ENCODE assay signal across 18 cellular contexts in genomic region chr5:35195472-35195852, GRCh38. TPM values are rescaled to one million over a fixed set of nuclear protein-coding genes. Genes with fewer than 3 reads are reported as not detected.
A peak's percentile ranks its signal among the peaks of the same experiment; 100 is the strongest.
DNase-seq lines count a peak whose midpoint lies in the region; ATAC-seq and TF ChIP-seq lines count a peak whose summit lies in the region.
"Had no signal": no experiment of that assay in that cellular context is flagged by ENCODE, and none has a peak within 500 bp of the region (broad histone marks: within the 10 kb centered on the region; RNA-seq: fewer than 3 reads in every experiment).

No MANE protein-coding gene starts in this region.

- peak overlapping the region; percentile 38 to 90 (median 70) for H3K27ac Mint-ChIP-seq in IgD-negative memory B cell
- peak overlapping the region in 5 of 6 donors; percentile 7 to 92 (median 82) for H3K27ac Mint-ChIP-seq in naive B cell
- H3K27ac Mint-ChIP-seq in stimulated activated naive B cell treated with anti-CD40 and anti-IgM and Interleukin-4, amounts not matched to agents 10 μg/mL and 1 μg/mL and 100 μg/mL, for 72 hours: peak overlapping the region; percentile 15
- H3K27ac Mint-ChIP-seq: CD8-positive, alpha-beta memory T cell had no signal

- TF ChIP-seq CTCF in coronary artery (IDR thresholded peaks at IDR 0.05): no peak

- H3K23ac ChIP-seq in mesenchymal stem cell (ENCODE audit: low read length in 2 of 2): no peak overlapping the region

- no peak overlapping the region for H2BK15ac ChIP-seq in mesenchymal stem cell (ENCODE audit: low read depth, poor library complexity, severe bottlenecking)

- H3K4me3 Mint-ChIP-seq in IgD-negative memory B cell (peak overlapping the region in 3 of 4 donors; percentile 16 to 84 (median 76)), naive B cell (peak overlapping the region in 5 of 8 donors; percentile 9 to 81 (median 61))
- peak overlapping the region in 1 of 2 donors; percentile 60 for H3K4me3 Mint-ChIP-seq in stimulated activated naive B cell treated with anti-CD40 and anti-IgM and Interleukin-4, amounts not matched to agents 10 μg/mL and 1 μg/mL and 100 μg/mL, for 72 hours
- H3K4me3 Mint-ChIP-seq: CD8-positive, alpha-beta memory T cell had no signal

- no peaks in the 10 kb centered on the region for H3K27me3 Mint-ChIP-seq in IgD-negative memory B cell
- H3K27me3 Mint-ChIP-seq in naive B cell: peaks cover 0 to 4% (median 0%) of the 10 kb centered on the region in 3 donors
- peaks cover 0 to 3% of the 10 kb centered on the region in 2 donors for H3K27me3 Mint-ChIP-seq in stimulated activated naive B cell treated with anti-CD40 and anti-IgM and Interleukin-4, amounts not matched to agents 10 μg/mL and 1 μg/mL and 100 μg/mL, for 72 hours

- H3K79me1 ChIP-seq in mesenchymal stem cell (replicated peaks; ENCODE audit: low read length, poor library complexity, severe bottlenecking): no peaks in the 10 kb centered on the region

- H3K9me3 Mint-ChIP-seq in IgD-negative memory B cell (peaks cover 0 to 2% (median 0%) of the 10 kb centered on the region in 3 donors), naive B cell (no peaks in the 10 kb centered on the region)
- H3K9me3 Mint-ChIP-seq in stimulated activated naive B cell treated with anti-CD40 and anti-IgM and Interleukin-4, amounts not matched to agents 10 μg/mL and 1 μg/mL and 100 μg/mL, for 72 hours: no peaks in the 10 kb centered on the region
- H3K9me3 Mint-ChIP-seq: CD8-positive, alpha-beta memory T cell had no signal

- H3K4me1 ChIP-seq in duodenal mucosa (ENCODE audit: control insufficient read depth in 1 of 2, insufficient read depth in 2 of 2, low read length in 2 of 2): peaks cover 44 to 46% of the 10 kb centered on the region in 2 donors
- H3K4me1 ChIP-seq in mesenchymal stem cell (ENCODE audit: control insufficient read depth, insufficient read depth, low read depth, low read length): peaks cover 5% of the 10 kb centered on the region

- H2BK120ac ChIP-seq in mesenchymal stem cell (ENCODE audit: low read depth, low read length): no peak overlapping the region

- no peaks in the 10 kb centered on the region for H3K27me3 ChIP-seq in duodenal mucosa (ENCODE audit: control insufficient read depth in 1 of 2, insufficient read depth in 2 of 2, low read length in 2 of 2)
- peaks cover 8 to 24% of the 10 kb centered on the region in 2 experiments for H3K27me3 ChIP-seq in mesenchymal stem cell (ENCODE audit: control insufficient read depth in 1 of 2, insufficient read depth in 1 of 2, low read length in 2 of 2)

- peaks cover 2% of the 10 kb centered on the region for H3K36me3 Mint-ChIP-seq in IgD-negative memory B cell
- no peaks in the 10 kb centered on the region for H3K36me3 Mint-ChIP-seq in naive B cell
- no peaks in the 10 kb centered on the region for H3K36me3 Mint-ChIP-seq in stimulated activated naive B cell treated with anti-CD40 and anti-IgM and Interleukin-4, amounts not matched to agents 10 μg/mL and 1 μg/mL and 100 μg/mL, for 72 hours
- H3K36me3 Mint-ChIP-seq: CD8-positive, alpha-beta memory T cell had no signal

- DNase-seq in naive B cell (no peak), coronary artery (ENCODE audit: low spot score) (no peak), COLO668 (lab: John Stamatoyannopoulos, UW; ENCODE audit: unreplicated experiment) (no peak), mesenchymal stem cell (no peak)
- DNase-seq in stimulated activated naive B cell treated with anti-CD40 and anti-IgM and Interleukin-4, amounts not matched to agents 10 μg/mL and 1 μg/mL and 100 μg/mL, for 72 hours: no peak
- DNase-seq: CD8-positive, alpha-beta memory T cell; DND-41; GDM1; GOT3; NCI-H1436 treated with DMSO at 0.1 percent for 48 hours; NCI-H2081; NCI-H510A treated with DMSO at 0.1 percent for 48 hours; NCI-H82; Right ventricle myocardium superior had no signal

- peaks cover 25 to 31% (median 31%) of the 10 kb centered on the region in 3 donors for H3K4me1 Mint-ChIP-seq in IgD-negative memory B cell
- H3K4me1 Mint-ChIP-seq in naive B cell: peaks cover 31 to 38% (median 32%) of the 10 kb centered on the region in 3 donors
- peaks cover 22 to 23% of the 10 kb centered on the region in 2 donors for H3K4me1 Mint-ChIP-seq in stimulated activated naive B cell treated with anti-CD40 and anti-IgM and Interleukin-4, amounts not matched to agents 10 μg/mL and 1 μg/mL and 100 μg/mL, for 72 hours
- H3K4me1 Mint-ChIP-seq: CD8-positive, alpha-beta memory T cell had no signal

- no peak overlapping the region for H2BK5ac ChIP-seq in mesenchymal stem cell (ENCODE audit: low read depth, low read length, poor library complexity, severe bottlenecking)

- H4K91ac ChIP-seq in mesenchymal stem cell (ENCODE audit: low read length): no peak overlapping the region

- H2AK5ac ChIP-seq in mesenchymal stem cell (ENCODE audit: low read length, severe bottlenecking): no peak overlapping the region

- 82% methylated on average over 5 of the region's 5 CpGs for WGBS in mesenchymal stem cell

- H3K36me3 ChIP-seq in duodenal mucosa (ENCODE audit: control insufficient read depth in 1 of 2, insufficient read depth in 2 of 2, low read length in 2 of 2): no peaks in the 10 kb centered on the region
- no peaks in the 10 kb centered on the region for H3K36me3 ChIP-seq in mesenchymal stem cell (ENCODE audit: control insufficient read depth in 1 of 2, insufficient read depth in 2 of 2, low read depth in 1 of 2, low read length in 2 of 2)

- no peaks in the 10 kb centered on the region for H3K9me3 ChIP-seq in duodenal mucosa (ENCODE audit: control insufficient read depth in 1 of 2, low read length in 2 of 2)
- H3K9me3 ChIP-seq in mesenchymal stem cell (ENCODE audit: control insufficient read depth, low read length): no peaks in the 10 kb centered on the region

- H3K4me3 ChIP-seq in duodenal mucosa (ENCODE audit: low read depth in 1 of 2, low read length in 2 of 2): peak overlapping the region; percentile 56 to 70
- H3K4me3 ChIP-seq in coronary artery: no peak overlapping the region
- H3K4me3 ChIP-seq in mesenchymal stem cell (ENCODE audit: insufficient read depth in 1 of 2, low read depth in 1 of 2, low read length in 2 of 2): no peak overlapping the region
- H3K4me3 ChIP-seq: SK-N-MC had no signal

- no peak overlapping the region for H3K27ac ChIP-seq in duodenal mucosa (ENCODE audit: low read depth, low read length)
- H3K27ac ChIP-seq in coronary artery: no peak overlapping the region
- H3K27ac ChIP-seq in mesenchymal stem cell (ENCODE audit: low read length, poor library complexity, severe bottlenecking): no peak overlapping the region
- H3K27ac ChIP-seq: KMS-11, SK-N-MC had no signal

- no peak overlapping the region for H3K4me2 ChIP-seq in mesenchymal stem cell (ENCODE audit: low read length, poor library complexity, severe bottlenecking)
- H3K4me2 ChIP-seq: KMS-11 had no signal

- H4K8ac ChIP-seq in mesenchymal stem cell (ENCODE audit: low read length): no peak overlapping the region

- no peak for ATAC-seq in naive B cell (ENCODE audit: low read depth in 2 of 2)
- no peak for ATAC-seq in stimulated activated naive B cell treated with anti-CD40 and anti-IgM and Interleukin-4, amounts not matched to agents 10 μg/mL and 1 μg/mL and 100 μg/mL, for 72 hours (replicated peaks)

- no peak overlapping the region for H2AFZ ChIP-seq in mesenchymal stem cell (ENCODE audit: low read depth, low read length)

- no peak overlapping the region for H3K18ac ChIP-seq in mesenchymal stem cell (ENCODE audit: low read depth in 1 of 2, low read length in 2 of 2)

- H3K9ac ChIP-seq in duodenal mucosa (ENCODE audit: low read depth in 1 of 2, low read length in 2 of 2): peak overlapping the region in 1 of 2 donors; percentile 48
- H3K9ac ChIP-seq in mesenchymal stem cell (ENCODE audit: low read length): no peak overlapping the region
- H3K9ac ChIP-seq: KMS-11 had no signal

- no peak overlapping the region for H3K4ac ChIP-seq in mesenchymal stem cell (ENCODE audit: low read depth in 1 of 2, low read length in 2 of 2)

- H2BK12ac ChIP-seq in mesenchymal stem cell (ENCODE audit: low read length in 2 of 2): no peak overlapping the region

- no peak overlapping the region for H3K14ac ChIP-seq in mesenchymal stem cell (ENCODE audit: low read length in 2 of 2)

RNA-seq across cellular contexts. Expression of gene PRLR, which starts 34.8 kb away (rescaled TPM):
- polyA plus RNA-seq in IgD-negative memory B cell (not detected), naive B cell (ENCODE audit: low read depth in 6 of 6) (not detected)
- 0.07 TPM for polyA plus RNA-seq in mesenchymal stem cell (2013, experiment 1 of 2)
- 0.10 TPM for polyA plus RNA-seq in mesenchymal stem cell (2013, experiment 2 of 2)
- polyA plus RNA-seq: CD8-positive, alpha-beta memory T cell had no signal

Comparison
In these comparisons a context has a peak if more than half of its experiments do, and no peak if none do; other contexts are left out.
1. H3K27ac Mint-ChIP-seq: peak in every context shown above with its lines; median percentile 82 in naive B cell; 70 in IgD-negative memory B cell; 15 in stimulated activated naive B cell treated with anti-CD40 and anti-IgM and Interleukin-4, amounts not matched to agents 10 μg/mL and 1 μg/mL and 100 μg/mL, for 72 hours.
2. H3K4me3 ChIP-seq: peak in duodenal mucosa (2 of 2); none in coronary artery (single experiment) and mesenchymal stem cell (0 of 2).